ENCODE assay signal across 11 cellular contexts in genomic region chr18:31729196-31729595, GRCh38. TPM values are rescaled to one million over a fixed set of nuclear protein-coding genes. Genes with fewer than 3 reads are reported as not detected.
"Had no signal": no experiment of that assay in that cellular context is flagged by ENCODE, and none has a peak within 500 bp of the region (broad histone marks: within the 10 kb centered on the region; RNA-seq: fewer than 3 reads in every experiment).

No MANE protein-coding gene starts in this region.

RNA-seq across cellular contexts. Expression of gene SLC25A52, which starts 31.5 kb away (rescaled TPM):
- total RNA-seq: OCI-LY7, PC-3, PC-9, Peyer's patch, Right ventricle myocardium inferior, Right ventricle myocardium superior, RPMI7951, SJCRH30, SJSA1, SK-MEL-5, T-cell had no signal
